ENCODE assay signal across 9 cellular contexts in genomic region chr12:104695453-104696148, GRCh38.
DNase-seq lines count a peak whose midpoint lies in the region; ATAC-seq lines count a peak whose summit lies in the region.
"Had no signal": no experiment of that assay in that cellular context is flagged by ENCODE, and none has a peak within 500 bp of the region (broad histone marks: within the 10 kb centered on the region; RNA-seq: fewer than 3 reads in every experiment).

No MANE protein-coding gene starts in this region.

- peak overlapping the region; percentile 28; the same call in 1 of the 2 replicates for H3K4me3 ChIP-seq in ACC112 (ENCODE audit: low read depth, low read length)
- no peak overlapping the region for H3K4me3 ChIP-seq in effector memory CD4-positive, alpha-beta T cell (ENCODE audit: insufficient read depth, low read depth, low read length, poor library complexity, severe bottlenecking)

- H3K27me3 ChIP-seq in ACC112 (ENCODE audit: insufficient read depth, low read length): no peaks in the 10 kb centered on the region
- no peaks in the 10 kb centered on the region for H3K27me3 ChIP-seq in effector memory CD4-positive, alpha-beta T cell (replicated peaks; ENCODE audit: control insufficient read depth, insufficient read depth, low read length, poor library complexity, severe bottlenecking)

- H2AFZ ChIP-seq in ACC112 (ENCODE audit: low read length, unreplicated experiment): no peak overlapping the region

- peaks cover 59% of the 10 kb centered on the region for H3K4me1 ChIP-seq in ACC112 (ENCODE audit: control insufficient read depth, insufficient read depth, low read length, unreplicated experiment)
- peaks cover 29% of the 10 kb centered on the region for H3K4me1 ChIP-seq in effector memory CD4-positive, alpha-beta T cell (ENCODE audit: control insufficient read depth, insufficient read depth, low read length, poor library complexity, severe bottlenecking)

- H3K36me3 ChIP-seq in ACC112 (ENCODE audit: insufficient read depth, low read length): no peaks in the 10 kb centered on the region; the same call in 1 of the 2 replicates
- H3K36me3 ChIP-seq in effector memory CD4-positive, alpha-beta T cell (ENCODE audit: control insufficient read depth, insufficient read depth, low read length): no peaks in the 10 kb centered on the region

- no peaks in the 10 kb centered on the region for H3K9me3 ChIP-seq in effector memory CD4-positive, alpha-beta T cell (ENCODE audit: control insufficient read depth, low read length)

- ATAC-seq in GM19463 (IDR thresholded peaks at IDR 0.05; ENCODE audit: unreplicated experiment) (peak; percentile 50), GM19324 (IDR thresholded peaks at IDR 0.05; ENCODE audit: low FRiP score, unreplicated experiment) (no peak)

- peak overlapping the region; percentile 97 for H3K27ac ChIP-seq in ACC112 (ENCODE audit: low read depth, low read length)
- peak overlapping the region; percentile 63 for H3K27ac ChIP-seq in effector memory CD4-positive, alpha-beta T cell (ENCODE audit: insufficient read depth, low read length, poor library complexity, severe bottlenecking)
- H3K27ac ChIP-seq: epithelial cell of prostate had no signal

- peak; percentile 98 for DNase-seq in MV-4-11 (lab: John Stamatoyannopoulos, UW)
- peak; percentile 77 to 81 for DNase-seq in activated CD4-positive, alpha-beta T cell treated with anti-CD3 and anti-CD28 coated beads for 4 hours
- peak; percentile 57 to 79 (median 78) for DNase-seq in effector memory CD4-positive, alpha-beta T cell
- peak; percentile 27 for DNase-seq in stimulated activated CD8-positive, alpha-beta memory T cell treated with anti-CD3 and anti-CD28 coated beads, Interleukin-12 subunit alpha, Interleukin-12 subunit beta, amount 100 ng/mL, for 1 hour (ENCODE audit: low read depth)
- no peak for DNase-seq in NCI-H526 treated with DMSO at 0.1 percent for 48 hours (lab: John Stamatoyannopoulos, UW)

- H3K79me2 ChIP-seq in ACC112 (ENCODE audit: control insufficient read depth, insufficient read depth, low read length, unreplicated experiment): peaks cover 7% of the 10 kb centered on the region
